ENCODE assay signal across 26 cellular contexts in the genomic region with DNA sequence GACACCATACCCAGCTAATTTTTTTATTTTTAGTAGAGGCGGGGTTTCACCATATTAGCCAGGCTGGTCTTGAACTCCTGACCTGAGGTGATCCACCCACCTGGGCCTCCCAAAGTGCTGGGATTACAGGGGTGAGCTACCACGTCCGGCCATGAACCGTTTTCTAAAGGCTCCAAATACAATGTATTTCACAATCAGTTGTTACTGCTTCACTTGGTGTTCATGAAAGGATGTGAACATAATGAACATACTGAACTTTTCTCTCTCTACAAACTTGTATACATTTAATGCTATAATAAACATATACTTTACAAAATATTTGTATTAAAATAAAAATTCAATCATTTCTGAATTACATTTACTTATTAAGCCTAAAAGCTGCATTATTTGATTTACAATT.
"Had no signal": no experiment of that assay in that cellular context is flagged by ENCODE, and none has a peak within 500 bp of the region (broad histone marks: within the 10 kb centered on the region; RNA-seq: fewer than 3 reads in every experiment).

No MANE protein-coding gene starts in this region.

- H3K27ac Mint-ChIP-seq: activated CD4-positive, alpha-beta memory T cell treated with anti-CD3 and anti-CD28 coated beads for 36 hours; activated CD4-positive, alpha-beta T cell treated with anti-CD3 and anti-CD28 coated beads for 36 hours; activated CD4-positive, alpha-beta T cell treated with anti-CD3 and anti-CD28 coated beads, Interleukin-2, amount 10 ng/mL, durations not matched to agents 24 days and 14 days; activated naive CD8-positive, alpha-beta T cell; activated T-helper 17 cell treated with anti-CD3 and anti-CD28 coated beads, Interleukin-2, amount 50 U/mL, for 72 hours; dendritic cell treated with granulocyte-macrophage colony-stimulating factor and Interleukin-4, amounts not matched to agents 40 ng/mL and 50 ng/mL, for 4 days; endodermal cell had no signal

- H3K27ac ChIP-seq: brain microvascular endothelial cell, coronary artery, dorsolateral prefrontal cortex had no signal

- ATAC-seq: activated CD4-positive, alpha-beta T cell treated with anti-CD3 and anti-CD28 coated beads for 36 hours; activated T-cell treated with anti-CD3 and anti-CD28 coated beads, Interleukin-2, amount 50 U/mL, for 4 hours; activated T-helper 17 cell treated with anti-CD3 and anti-CD28 coated beads, Interleukin-2, amount 50 U/mL, for 72 hours; esophagus mucosa had no signal

- H3K9me3 Mint-ChIP-seq: activated T-helper 17 cell treated with anti-CD3 and anti-CD28 coated beads, Interleukin-2, amount 50 U/mL, for 72 hours; central memory CD8-positive, alpha-beta T cell; endodermal cell had no signal

- H3K36me3 ChIP-seq: brain microvascular endothelial cell had no signal

- DNase-seq: activated CD4-positive, alpha-beta memory T cell treated with anti-CD3 and anti-CD28 coated beads for 36 hours; activated CD4-positive, alpha-beta T cell treated with anti-CD3 and anti-CD28 coated beads for 36 hours; activated CD4-positive, alpha-beta T cell treated with anti-CD3 and anti-CD28 coated beads, Interleukin-2, amount 10 ng/mL, durations not matched to agents 24 days and 14 days; activated CD4-positive, CD25-positive, alpha-beta regulatory T cell; activated CD4-positive, CD25-positive, alpha-beta regulatory T cell treated with anti-CD3 and anti-CD28 coated beads, Interleukin-2, amount 50 U/mL, for 72 hours; activated CD8-positive, alpha-beta memory T cell treated with anti-CD3 and anti-CD28 coated beads for 24 hours; activated effector memory CD4-positive, alpha-beta T cell treated with Interleukin-2 at 50 U/mL for 16 hours; activated gamma-delta T cell treated with Interleukin-2 at 50 U/mL for 16 hours; activated naive CD4-positive, alpha-beta T cell treated with anti-CD3 and anti-CD28 coated beads, Interleukin-2, amount 50 U/mL, for 16 hours; activated naive CD4-positive, alpha-beta T cell treated with Interleukin-2 at 50 U/mL for 16 hours; activated T-cell treated with anti-CD3 and anti-CD28 coated beads, Interleukin-2, amount 50 U/mL, for 4 hours; amniotic stem cell; anterior cingulate cortex; brain microvascular endothelial cell; dorsolateral prefrontal cortex; effector memory CD4-positive, alpha-beta T cell; endodermal cell; foreskin fibroblast; head of caudate nucleus; T-helper 2 cell had no signal

- H3K4me3 Mint-ChIP-seq: activated CD4-positive, alpha-beta memory T cell treated with anti-CD3 and anti-CD28 coated beads for 36 hours; activated CD4-positive, alpha-beta T cell treated with anti-CD3 and anti-CD28 coated beads for 36 hours; activated CD4-positive, alpha-beta T cell treated with anti-CD3 and anti-CD28 coated beads, Interleukin-2, amount 10 ng/mL, durations not matched to agents 24 days and 14 days; activated naive CD8-positive, alpha-beta T cell; activated T-cell treated with anti-CD3 and anti-CD28 coated beads, Interleukin-2, amount 50 U/mL, for 4 hours; activated T-helper 17 cell treated with anti-CD3 and anti-CD28 coated beads, Interleukin-2, amount 50 U/mL, for 72 hours; central memory CD8-positive, alpha-beta T cell; dendritic cell treated with granulocyte-macrophage colony-stimulating factor and Interleukin-4, amounts not matched to agents 40 ng/mL and 50 ng/mL, for 4 days; endodermal cell had no signal

- H3K27me3 ChIP-seq: brain microvascular endothelial cell, dorsolateral prefrontal cortex had no signal

- H3K4me3 ChIP-seq: coronary artery, dorsolateral prefrontal cortex had no signal

- H3K27me3 Mint-ChIP-seq: activated CD4-positive, alpha-beta memory T cell treated with anti-CD3 and anti-CD28 coated beads for 36 hours; activated CD4-positive, alpha-beta T cell treated with anti-CD3 and anti-CD28 coated beads for 36 hours; activated CD4-positive, alpha-beta T cell treated with anti-CD3 and anti-CD28 coated beads, Interleukin-2, amount 10 ng/mL, durations not matched to agents 24 days and 14 days; activated naive CD8-positive, alpha-beta T cell; activated T-helper 17 cell treated with anti-CD3 and anti-CD28 coated beads, Interleukin-2, amount 50 U/mL, for 72 hours; central memory CD8-positive, alpha-beta T cell; dendritic cell treated with granulocyte-macrophage colony-stimulating factor and Interleukin-4, amounts not matched to agents 40 ng/mL and 50 ng/mL, for 4 days had no signal
